In genomic region chr11:45654741-45655283, GRCh38 we compare ENCODE assay signal across 10 cellular contexts. TPM values are rescaled to one million over a fixed set of nuclear protein-coding genes. Genes with fewer than 3 reads are reported as not detected.
DNase-seq lines count a peak whose midpoint lies in the region; ATAC-seq, FAIRE-seq and TF ChIP-seq lines count a peak whose summit lies in the region.
"Had no signal": no experiment of that assay in that cellular context is flagged by ENCODE, and none has a peak within 500 bp of the region (broad histone marks: within the 10 kb centered on the region; RNA-seq: fewer than 3 reads in every experiment).

No MANE protein-coding gene starts in this region.

- in situ Hi-C loops in HepG2 (cut with HindIII; ENCODE audit: extremely low pct_ligation_motif_present, low pct_unique_long_range_greater_than_20kb) = loop anchor here (5.0 kb wide), 1 partner anchor 283 kb away; no protein-coding TSS in a partner anchor

- H4K20me1 ChIP-seq in PC-3 (ENCODE audit: low read length) = no peaks in the 10 kb centered on the region
- H4K20me1 ChIP-seq in HepG2 (ENCODE audit: insufficient read depth, low read length) = no peaks in the 10 kb centered on the region

- peaks cover 3% of the 10 kb centered on the region for H3K4me1 Mint-ChIP-seq in activated CD8-positive, alpha-beta T cell treated with anti-CD3 and anti-CD28 coated beads for 36 hours (ENCODE audit: low read depth)
- H3K4me1 Mint-ChIP-seq in activated CD8-positive, alpha-beta T cell treated with anti-CD3 and anti-CD28 coated beads, Interleukin-2, amount 10 ng/mL, durations not matched to agents 7 days and 5 days (ENCODE audit: low read depth) = peaks cover 20% of the 10 kb centered on the region
- peaks cover 41% of the 10 kb centered on the region for H3K4me1 Mint-ChIP-seq in type B pancreatic cell (ENCODE audit: unreplicated experiment)

- no peak overlapping the region for H3K27ac Mint-ChIP-seq in activated CD8-positive, alpha-beta T cell treated with anti-CD3 and anti-CD28 coated beads for 36 hours
- H3K27ac Mint-ChIP-seq in activated CD8-positive, alpha-beta T cell treated with anti-CD3 and anti-CD28 coated beads, Interleukin-2, amount 10 ng/mL, durations not matched to agents 7 days and 5 days = no peak overlapping the region
- H3K27ac Mint-ChIP-seq in type B pancreatic cell = no peak overlapping the region
- H3K27ac Mint-ChIP-seq: natural killer cell treated with Interleukin-12 subunit alpha and Interleukin-12 subunit beta and Interleukin-15 and Interleukin-18, amount 100 ng/mL, for 72 hours had no signal

- no peak for FAIRE-seq in HepG2 (lab: Jason Lieb, UNC)

- intact Hi-C loops in activated CD8-positive, alpha-beta T cell treated with anti-CD3 and anti-CD28 coated beads for 36 hours (cut with micrococcal nuclease) = loop anchor here (5.0 to 10.0 kb wide), 2 partner anchors 120 to 283 kb away; no protein-coding TSS in a partner anchor
- intact Hi-C loops in PC-3 (cut with micrococcal nuclease) (loop anchor here (1.0 kb wide), 1 partner anchor 284 kb away; no protein-coding TSS in a partner anchor), HepG2 (cut with micrococcal nuclease; ENCODE audit: unreplicated experiment) (loop anchor here (1.0 kb wide), 1 partner anchor 284 kb away; no protein-coding TSS in a partner anchor)

- H3K4me2 ChIP-seq in PC-3 (ENCODE audit: low read length) = no peak overlapping the region
- no peak overlapping the region for H3K4me2 ChIP-seq in HepG2 (ENCODE audit: low read depth, low read length)

- H3K9ac ChIP-seq in PC-3 (ENCODE audit: low read length) (no peak overlapping the region), HepG2 (ENCODE audit: insufficient read depth, low read depth, low read length) (no peak overlapping the region)

- no peaks in the 10 kb centered on the region for H3K9me3 Mint-ChIP-seq in activated CD8-positive, alpha-beta T cell treated with anti-CD3 and anti-CD28 coated beads for 36 hours
- H3K9me3 Mint-ChIP-seq in activated CD8-positive, alpha-beta T cell treated with anti-CD3 and anti-CD28 coated beads, Interleukin-2, amount 10 ng/mL, durations not matched to agents 7 days and 5 days (ENCODE audit: insufficient read depth) = no peaks in the 10 kb centered on the region
- no peaks in the 10 kb centered on the region for H3K9me3 Mint-ChIP-seq in type B pancreatic cell
- H3K9me3 Mint-ChIP-seq: natural killer cell treated with Interleukin-12 subunit alpha and Interleukin-12 subunit beta and Interleukin-15 and Interleukin-18, amount 100 ng/mL, for 72 hours had no signal

- no peak overlapping the region for H3K27ac ChIP-seq in PC-3 (ENCODE audit: low read length)
- no peak overlapping the region for H3K27ac ChIP-seq in HepG2 (ENCODE audit: extremely low read length, insufficient read depth, low read length)
- H3K27ac ChIP-seq: skin epidermis had no signal

- no peak for TF ChIP-seq RAD21 in HepG2 (CRISPR knock-in tag; IDR thresholded peaks at IDR 0.05)

- TF ChIP-seq POLR2A in HepG2 (IDR thresholded peaks at IDR 0.05; ENCODE audit: insufficient read depth in 1 of 2, low read depth in 2 of 2, low read length in 2 of 2) = no peak

- no peaks in the 10 kb centered on the region for H3F3A ChIP-seq in PC-3 (ENCODE audit: low read length, unreplicated experiment)

- no peaks in the 10 kb centered on the region for H3K79me2 ChIP-seq in PC-3 (ENCODE audit: low read length)
- no peaks in the 10 kb centered on the region for H3K79me2 ChIP-seq in HepG2 (ENCODE audit: insufficient read depth, low read length)

- H3K36me3 ChIP-seq in PC-3 (ENCODE audit: low read depth, low read length) = no peaks in the 10 kb centered on the region
- H3K36me3 ChIP-seq in HepG2 (replicated peaks in 1 of 2; ENCODE audit: control insufficient read depth in 1 of 2, insufficient read depth in 2 of 2, low read length in 2 of 2) = no peaks in the 10 kb centered on the region

- no peaks in the 10 kb centered on the region for H3K36me3 Mint-ChIP-seq in activated CD8-positive, alpha-beta T cell treated with anti-CD3 and anti-CD28 coated beads for 36 hours (ENCODE audit: low read depth)
- no peaks in the 10 kb centered on the region for H3K36me3 Mint-ChIP-seq in activated CD8-positive, alpha-beta T cell treated with anti-CD3 and anti-CD28 coated beads, Interleukin-2, amount 10 ng/mL, durations not matched to agents 7 days and 5 days (ENCODE audit: low read depth)
- H3K36me3 Mint-ChIP-seq in type B pancreatic cell = no peaks in the 10 kb centered on the region
- H3K36me3 Mint-ChIP-seq: natural killer cell treated with Interleukin-12 subunit alpha and Interleukin-12 subunit beta and Interleukin-15 and Interleukin-18, amount 100 ng/mL, for 72 hours had no signal

- DNase-seq in activated CD8-positive, alpha-beta T cell treated with anti-CD3 and anti-CD28 coated beads for 36 hours = no peak
- no peak for DNase-seq in activated CD8-positive, alpha-beta T cell treated with anti-CD3 and anti-CD28 coated beads, Interleukin-2, amount 10 ng/mL, durations not matched to agents 7 days and 5 days
- DNase-seq in PC-3 = no peak
- no peak for DNase-seq in HepG2 (ENCODE audit: low spot score)
- peak; percentile 29 for DNase-seq in type B pancreatic cell (ENCODE audit: extremely low spot score, unreplicated experiment)

- H3K27me3 ChIP-seq in PC-3 (ENCODE audit: low read length) = peaks cover 7% of the 10 kb centered on the region; the same call in 1 of the 2 replicates
- H3K27me3 ChIP-seq in HepG2 (ENCODE audit: control insufficient read depth in 1 of 2, insufficient read depth in 2 of 2, low read length in 2 of 2) = peaks cover 8 to 54% of the 10 kb centered on the region in 2 experiments; a peak in 4 of 5 replicates

- peak; percentile 21 for ATAC-seq in activated CD8-positive, alpha-beta T cell treated with anti-CD3 and anti-CD28 coated beads for 36 hours
- ATAC-seq in activated CD8-positive, alpha-beta T cell treated with anti-CD3 and anti-CD28 coated beads, Interleukin-2, amount 10 ng/mL, durations not matched to agents 7 days and 5 days = no peak
- ATAC-seq in PC-3 (0 out of 2 replicates have a peak, but pooled peaks have one; percentile 13), HepG2 (no peak), HG03045 (IDR thresholded peaks at IDR 0.05; ENCODE audit: unreplicated experiment) (no peak), HG03571 (IDR thresholded peaks at IDR 0.05; ENCODE audit: unreplicated experiment) (no peak), GM19328 (IDR thresholded peaks at IDR 0.05; ENCODE audit: unreplicated experiment) (no peak)

- H3K4me3 ChIP-seq in PC-3 (ENCODE audit: low read length) (no peak overlapping the region), HepG2 (replicated peaks in 1 of 3; ENCODE audit: insufficient read depth in 1 of 3, low read depth in 2 of 3, low read length in 3 of 3) (no peak overlapping the region)
- H3K4me3 ChIP-seq: skin epidermis had no signal

- no peaks in the 10 kb centered on the region for H3K9me2 ChIP-seq in PC-3 (replicated peaks; ENCODE audit: low read length)

- peaks cover 15% of the 10 kb centered on the region for H3K27me3 Mint-ChIP-seq in activated CD8-positive, alpha-beta T cell treated with anti-CD3 and anti-CD28 coated beads for 36 hours
- H3K27me3 Mint-ChIP-seq in activated CD8-positive, alpha-beta T cell treated with anti-CD3 and anti-CD28 coated beads, Interleukin-2, amount 10 ng/mL, durations not matched to agents 7 days and 5 days (ENCODE audit: low read depth) = peaks cover 18% of the 10 kb centered on the region
- H3K27me3 Mint-ChIP-seq in type B pancreatic cell = peaks cover 18% of the 10 kb centered on the region

- BruUV-seq in PC-3 (replicated peaks; lab: Mats Ljungman, UMichigan) (no TSS peak), HepG2 (replicated peaks; lab: Mats Ljungman, UMichigan) (no TSS peak)

- H3K4me1 ChIP-seq in PC-3 (ENCODE audit: insufficient read depth, low read length) (no peaks in the 10 kb centered on the region), HepG2 (ENCODE audit: insufficient read depth, low read length) (no peaks in the 10 kb centered on the region)

- 0% methylated on average over 2 of the region's 3 CpGs for WGBS in HepG2 (ENCODE audit: low lambda C conversion rate)

- CTCF ChIA-PET in activated CD8-positive, alpha-beta T cell treated with anti-CD3 and anti-CD28 coated beads for 36 hours (lab: Charles Lee) = interaction anchor here (0.6 to 7.7 kb wide), 26 partner anchors 8 to 313 kb away, joined by 3 to 65 read pairs (median 4); no protein-coding TSS in a partner anchor
- CTCF ChIA-PET in activated CD8-positive, alpha-beta T cell treated with anti-CD3 and anti-CD28 coated beads, Interleukin-2, amount 10 ng/mL, durations not matched to agents 7 days and 5 days (lab: Charles Lee) = interaction anchor here (1.0 to 3.2 kb wide), 9 partner anchors 8 to 284 kb away, joined by 3 to 23 read pairs (median 4); no protein-coding TSS in a partner anchor
- CTCF ChIA-PET in PC-3 (lab: Charles Lee) = interaction anchor here (0.6 to 1.5 kb wide), 4 partner anchors 18 to 306 kb away, joined by 4 to 11 read pairs (median 7); no protein-coding TSS in a partner anchor
- CTCF ChIA-PET in HepG2 (lab: Yijun Ruan, JAX; ENCODE audit: low intra/inter-chr PET ratio, low total read pairs) = interaction anchor here (1.6 to 1.7 kb wide), 2 partner anchors 248 to 284 kb away, joined by 5 to 19 read pairs; no protein-coding TSS in a partner anchor

- H3K9me3 ChIP-seq in PC-3 (ENCODE audit: low read length) = no peaks in the 10 kb centered on the region
- H3K9me3 ChIP-seq in HepG2 (ENCODE audit: low read length) = no peaks in the 10 kb centered on the region

- TF ChIP-seq EP300 in HepG2 (IDR thresholded peaks at IDR 0.05; ENCODE audit: low read depth in 2 of 2, low read length in 2 of 2) (no peak), HepG2 (CRISPR knock-in tag; IDR thresholded peaks at IDR 0.05; ENCODE audit: borderline replicate concordance) (no peak)

- POLR2A ChIA-PET in activated CD8-positive, alpha-beta T cell treated with anti-CD3 and anti-CD28 coated beads for 36 hours (lab: Charles Lee) = interaction anchor here (0.7 kb wide), 1 partner anchor 92 kb away, joined by 3 read pairs; no protein-coding TSS in a partner anchor
- POLR2A ChIA-PET in activated CD8-positive, alpha-beta T cell treated with anti-CD3 and anti-CD28 coated beads, Interleukin-2, amount 10 ng/mL, durations not matched to agents 7 days and 5 days (lab: Charles Lee) = no interaction called here
- POLR2A ChIA-PET in PC-3 (lab: Charles Lee; ENCODE audit: unreplicated experiment) (no interaction called here), HepG2 (lab: Yijun Ruan, JAX) (no interaction called here)

- no peak overlapping the region for H2AFZ ChIP-seq in PC-3 (ENCODE audit: low read length)
- H2AFZ ChIP-seq in HepG2 (ENCODE audit: low read length) = no peak overlapping the region

- no peak overlapping the region for H3K4me3 Mint-ChIP-seq in activated CD8-positive, alpha-beta T cell treated with anti-CD3 and anti-CD28 coated beads for 36 hours
- H3K4me3 Mint-ChIP-seq in activated CD8-positive, alpha-beta T cell treated with anti-CD3 and anti-CD28 coated beads, Interleukin-2, amount 10 ng/mL, durations not matched to agents 7 days and 5 days = no peak overlapping the region
- H3K4me3 Mint-ChIP-seq in type B pancreatic cell = peak overlapping the region; percentile 26
- H3K4me3 Mint-ChIP-seq: natural killer cell treated with Interleukin-12 subunit alpha and Interleukin-12 subunit beta and Interleukin-15 and Interleukin-18, amount 100 ng/mL, for 72 hours had no signal

- TF ChIP-seq CTCF in activated CD8-positive, alpha-beta T cell treated with anti-CD3 and anti-CD28 coated beads for 36 hours (IDR thresholded peaks at IDR 0.05) = no peak
- TF ChIP-seq CTCF in PC-3 (conservative IDR thresholded peaks at IDR 0.05; ENCODE audit: low read depth, low read length) (no peak), HepG2 (CRISPR knock-in tag; IDR thresholded peaks at IDR 0.05) (no peak), type B pancreatic cell (conservative IDR thresholded peaks at IDR 0.05) (no peak)

RNA-seq across cellular contexts. Expression of gene CHST1, which starts 10.6 kb away (rescaled TPM):
- total RNA-seq in activated CD8-positive, alpha-beta T cell treated with anti-CD3 and anti-CD28 coated beads for 36 hours = not detected
- total RNA-seq in activated CD8-positive, alpha-beta T cell treated with anti-CD3 and anti-CD28 coated beads, Interleukin-2, amount 10 ng/mL, durations not matched to agents 7 days and 5 days = not detected
- total RNA-seq in PC-3 (2014; rRNA removed) (not detected in 2 replicates), HepG2 (2016; rRNA removed; fragmentation: Illumina TruSeq; extraction: Trizol) (not detected in 2 replicates), type B pancreatic cell (ENCODE audit: low replicate concordance) (4.5 and 9.2 TPM in 2 replicates)
- total RNA-seq in HepG2 (2016; cell fraction: cytosol; rRNA removed; fragmentation: Illumina TruSeq; extraction: Trizol; ENCODE audit: low read depth) = not detected in 2 replicates
- total RNA-seq in HepG2 (2016; cell fraction: insoluble cytoplasmic fraction; rRNA removed; fragmentation: Illumina TruSeq; extraction: Trizol) = not detected in 2 replicates
- not detected in 2 replicates for total RNA-seq in HepG2 (2016; cell fraction: membrane; rRNA removed; fragmentation: Illumina TruSeq; extraction: Trizol)
- total RNA-seq in HepG2 (2016; cell fraction: nucleus; rRNA removed; fragmentation: Illumina TruSeq; extraction: Trizol) = not detected in 2 replicates
- polyA plus RNA-seq in HepG2 (2011; rRNA removed) = not detected in 2 replicates
- polyA plus RNA-seq in HepG2 (2011; cell fraction: cytosol; rRNA removed) = not detected in 2 replicates
- polyA plus RNA-seq in HepG2 (2011; cell fraction: nucleus; rRNA removed) = not detected in 2 replicates
- not detected in 2 replicates for polyA plus RNA-seq in HepG2 (2012)
- not detected in 2 replicates for polyA plus RNA-seq in HepG2 (2016; cell fraction: cytosol; fragmentation: Illumina TruSeq; extraction: Trizol; ENCODE audit: low read depth)
- polyA plus RNA-seq in HepG2 (2016; cell fraction: insoluble cytoplasmic fraction; fragmentation: Illumina TruSeq; extraction: Trizol; ENCODE audit: low read depth) = not detected in 2 replicates
- not detected in 2 replicates for polyA plus RNA-seq in HepG2 (2016; cell fraction: membrane; fragmentation: Illumina TruSeq; extraction: Trizol; ENCODE audit: low read depth)
- polyA plus RNA-seq in HepG2 (2016; cell fraction: nucleus; fragmentation: Illumina TruSeq; extraction: Trizol; ENCODE audit: insufficient read depth, low read depth) = not detected in 2 replicates
- polyA minus RNA-seq in HepG2 (2011; rRNA and poly(A)+ RNA removed; ENCODE audit: low replicate concordance) = not detected in 2 replicates
- not detected in 2 replicates for polyA minus RNA-seq in HepG2 (2011; cell fraction: cytosol; rRNA and poly(A)+ RNA removed)
- not detected in 2 replicates for polyA minus RNA-seq in HepG2 (2011; cell fraction: nucleus; rRNA and poly(A)+ RNA removed)
- total RNA-seq: natural killer cell treated with Interleukin-12 subunit alpha and Interleukin-12 subunit beta and Interleukin-15 and Interleukin-18, amount 100 ng/mL, for 72 hours had no signal

Comparison
In these comparisons a context has a peak if more than half of its experiments do, and no peak if none do; other contexts are left out.
1. ATAC-seq: peak in activated CD8-positive, alpha-beta T cell treated with anti-CD3 and anti-CD28 coated beads for 36 hours (single experiment) and PC-3 (single experiment); none in activated CD8-positive, alpha-beta T cell treated with anti-CD3 and anti-CD28 coated beads, Interleukin-2, amount 10 ng/mL, durations not matched to agents 7 days and 5 days (single experiment), HepG2 (single experiment), HG03045 (single experiment), HG03571 (single experiment) and GM19328 (single experiment).